In the genomic region with DNA sequence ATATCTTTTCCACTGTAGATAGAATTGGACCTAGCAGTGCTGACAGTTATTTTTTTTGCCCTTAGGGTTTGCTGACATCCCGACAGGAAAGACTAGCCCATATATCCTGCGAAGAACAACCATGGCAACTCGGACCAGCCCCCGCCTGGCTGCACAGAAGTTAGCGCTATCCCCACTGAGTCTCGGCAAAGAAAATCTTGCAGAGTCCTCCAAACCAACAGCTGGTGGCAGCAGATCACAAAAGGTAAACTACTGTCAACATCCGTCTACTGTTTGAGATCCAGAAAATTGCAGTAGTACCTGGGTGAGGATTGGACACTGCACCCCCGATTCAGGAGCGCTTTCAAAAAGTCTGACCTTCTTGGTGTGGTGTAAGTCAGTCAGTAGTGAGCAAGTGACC, we compare ENCODE assay signal across 10 cellular contexts. TPM values are rescaled to one million over a fixed set of nuclear protein-coding genes. Genes with fewer than 3 reads are reported as not detected.
DNase-seq lines count a peak whose midpoint lies in the region; ATAC-seq, FAIRE-seq and TF ChIP-seq lines count a peak whose summit lies in the region.
"Had no signal": no experiment of that assay in that cellular context is flagged by ENCODE, and none has a peak within 500 bp of the region (broad histone marks: within the 10 kb centered on the region; RNA-seq: fewer than 3 reads in every experiment).

No MANE protein-coding gene starts in this region.

- WGBS in aorta, 2 donors, result 75% methylated on average over 9 of the region's 9 CpGs

- H3K4me1 ChIP-seq in endothelial cell of umbilical vein (ENCODE audit: control insufficient read depth, extremely low read depth, insufficient read depth, low read length) (no peaks in the 10 kb centered on the region), osteoblast (ENCODE audit: insufficient read depth, low read length) (peaks cover 18% of the 10 kb centered on the region), aorta (ENCODE audit: control insufficient read depth in 1 of 2, insufficient read depth in 2 of 2, low read length in 2 of 2) (no peaks in the 10 kb centered on the region)
- H3K4me1 ChIP-seq: heart left ventricle, spleen had no signal

- H3K36me3 ChIP-seq in endothelial cell of umbilical vein (ENCODE audit: control insufficient read depth in 2 of 2, extremely low read depth in 1 of 2, insufficient read depth in 2 of 2, low read length in 2 of 2) (peaks cover 0 to 31% of the 10 kb centered on the region in 2 experiments), osteoblast (ENCODE audit: insufficient read depth, low read length) (peaks cover 41% of the 10 kb centered on the region), aorta (ENCODE audit: control insufficient read depth in 1 of 2, insufficient read depth in 2 of 2, low read length in 1 of 2) (no peaks in the 10 kb centered on the region)

- H3K4me2 ChIP-seq in endothelial cell of umbilical vein (ENCODE audit: insufficient read depth, low read length), result no peak overlapping the region
- no peak overlapping the region for H3K4me2 ChIP-seq in osteoblast (ENCODE audit: insufficient read depth, low read length)

- dilution Hi-C loops in endothelial cell of umbilical vein (cut with MboI; ENCODE audit: extremely low pct_ligation_motif_present, low sequenced_read_pairs), result no loop called here

- peaks cover 5% of the 10 kb centered on the region for H3K79me2 ChIP-seq in endothelial cell of umbilical vein (ENCODE audit: control insufficient read depth, insufficient read depth, low read length)
- peaks cover 5% of the 10 kb centered on the region for H3K79me2 ChIP-seq in osteoblast (ENCODE audit: insufficient read depth, low read length)

- H2AFZ ChIP-seq in endothelial cell of umbilical vein (ENCODE audit: low read depth, low read length) (no peak overlapping the region), osteoblast (ENCODE audit: low read length) (peak overlapping the region; percentile 1)

- no peak for TF ChIP-seq POLR2A in endothelial cell of umbilical vein (IDR thresholded peaks at IDR 0.05; ENCODE audit: low read depth, low read length)

- no peak for FAIRE-seq in endothelial cell of umbilical vein (lab: Jason Lieb, UNC)

- ATAC-seq in aorta (ENCODE audit: low FRiP score) (no peak), HG02870 (IDR thresholded peaks at IDR 0.05; ENCODE audit: unreplicated experiment) (no peak)

- CTCF ChIA-PET in endothelial cell of umbilical vein (lab: Charles Lee), result interaction anchor here (1.3 to 4.3 kb wide), 4 partner anchors 489 to 868 kb away, joined by 3 to 49 read pairs (median 26); no protein-coding TSS in a partner anchor

- BruUV-seq in endothelial cell of umbilical vein (replicated peaks; lab: Mats Ljungman, UMichigan), result no TSS peak

- H4K20me1 ChIP-seq in endothelial cell of umbilical vein (replicated peaks; ENCODE audit: control insufficient read depth, extremely low read depth, insufficient read depth, low read length) (no peaks in the 10 kb centered on the region), osteoblast (ENCODE audit: insufficient read depth, low read length) (no peaks in the 10 kb centered on the region)

- H3K4me3 ChIP-seq in endothelial cell of umbilical vein (replicated peaks in 1 of 3; ENCODE audit: insufficient read depth in 1 of 3, low read depth in 1 of 3, low read length in 3 of 3), result no peak overlapping the region
- H3K4me3 ChIP-seq in osteoblast (ENCODE audit: insufficient read depth, low read length), result no peak overlapping the region
- H3K4me3 ChIP-seq in aorta (ENCODE audit: low read length in 2 of 2), result no peak overlapping the region
- H3K4me3 ChIP-seq: heart left ventricle, spleen had no signal

- peak; percentile 6 to 19 for TF ChIP-seq CTCF in endothelial cell of umbilical vein (IDR thresholded peaks at IDR 0.05; ENCODE audit: extremely low read depth in 1 of 2, insufficient read depth in 1 of 2, low read depth in 1 of 2, low read length in 2 of 2)
- TF ChIP-seq CTCF in osteoblast (IDR thresholded peaks at IDR 0.05; ENCODE audit: extremely low read depth, low read depth, low read length), result peak; percentile 61

- no peak overlapping the region for H3K9ac ChIP-seq in endothelial cell of umbilical vein (replicated peaks; ENCODE audit: extremely low read depth, insufficient read depth, low read length)

- POLR2A ChIA-PET in endothelial cell of umbilical vein (lab: Charles Lee), result no interaction called here

- no peaks in the 10 kb centered on the region for H3K9me1 ChIP-seq in endothelial cell of umbilical vein (replicated peaks; ENCODE audit: control insufficient read depth, extremely low read depth, insufficient read depth, low read length)

- DNase-seq in GM04503 (ENCODE audit: low read depth) (peak; percentile 17), NCI-H460 (ENCODE audit: extremely low read depth, low read depth) (peak; percentile 56), endothelial cell of umbilical vein (ENCODE audit: low read depth, low spot score) (peak; percentile 20), osteoblast (ENCODE audit: insufficient read length, low spot score, missing footprints) (no peak), SK-N-DZ (ENCODE audit: low spot score) (no peak), aorta (no peak)
- no peak for DNase-seq in activated CD4-positive, alpha-beta T cell treated with anti-CD3 and anti-CD28 coated beads, Interleukin-2, amount 50 U/mL, for 48 hours
- DNase-seq: heart left ventricle, spleen had no signal

- H3K27ac ChIP-seq in endothelial cell of umbilical vein (ENCODE audit: insufficient read depth, low read depth, low read length) (no peak overlapping the region), osteoblast (ENCODE audit: low read depth, low read length) (no peak overlapping the region), aorta (ENCODE audit: low read depth in 1 of 2, low read length in 2 of 2) (no peak overlapping the region)
- H3K27ac ChIP-seq: heart left ventricle, spleen had no signal

- intact Hi-C loops in endothelial cell of umbilical vein (cut with micrococcal nuclease), result loop anchor here (1.0 kb wide), 1 partner anchor 868 kb away; no protein-coding TSS in a partner anchor
- intact Hi-C loops in aorta (cut with DNase I), result no loop called here

- H3K27me3 ChIP-seq in endothelial cell of umbilical vein (ENCODE audit: control insufficient read depth in 2 of 2, insufficient read depth in 2 of 2, low read length in 2 of 2), result no peaks in the 10 kb centered on the region
- H3K27me3 ChIP-seq in osteoblast (ENCODE audit: insufficient read depth, low read length), result no peaks in the 10 kb centered on the region
- no peaks in the 10 kb centered on the region for H3K27me3 ChIP-seq in aorta (ENCODE audit: control insufficient read depth in 1 of 2, insufficient read depth in 2 of 2, low read length in 1 of 2)
- H3K27me3 ChIP-seq: heart left ventricle, spleen had no signal

- no peaks in the 10 kb centered on the region for H3K9me3 ChIP-seq in endothelial cell of umbilical vein (replicated peaks; ENCODE audit: control insufficient read depth, insufficient read depth, low read length)
- H3K9me3 ChIP-seq in osteoblast (ENCODE audit: low read depth, low read length), result no peaks in the 10 kb centered on the region
- H3K9me3 ChIP-seq in aorta (ENCODE audit: control insufficient read depth, low read length), result no peaks in the 10 kb centered on the region
- H3K9me3 ChIP-seq: heart left ventricle, spleen had no signal

TF ChIP-seq in endothelial cell of umbilical vein, 7 proteins besides CTCF, POLR2A, EP300 and RAD21:
- no peak for TF ChIP-seq MYC (IDR thresholded peaks at IDR 0.05; ENCODE audit: low read depth, low read length)
- no peak for TF ChIP-seq POLR2AphosphoS5 (IDR thresholded peaks at IDR 0.05; ENCODE audit: insufficient read depth, low read depth, low read length)
- no peak for TF ChIP-seq JUN (IDR thresholded peaks at IDR 0.05; ENCODE audit: borderline replicate concordance, insufficient read depth, insufficient read length, low read depth)
- TF ChIP-seq GATA2 (IDR thresholded peaks at IDR 0.05; ENCODE audit: insufficient read depth, insufficient read length, low read depth, low read length), result no peak
- no peak for TF ChIP-seq FOS (IDR thresholded peaks at IDR 0.05; ENCODE audit: borderline replicate concordance, insufficient read depth, low read length)
- TF ChIP-seq, protein P1, sequence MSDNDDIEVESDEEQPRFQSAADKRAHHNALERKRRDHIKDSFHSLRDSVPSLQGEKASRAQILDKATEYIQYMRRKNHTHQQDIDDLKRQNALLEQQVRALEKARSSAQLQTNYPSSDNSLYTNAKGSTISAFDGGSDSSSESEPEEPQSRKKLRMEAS (IDR thresholded peaks at IDR 0.05; ENCODE audit: insufficient read depth, insufficient read length), result no peak
- TF ChIP-seq EZH2 (IDR thresholded peaks at IDR 0.05; ENCODE audit: borderline replicate concordance, low read depth, low read length, severe bottlenecking), result no peak

RNA-seq across cellular contexts. Expression of a gene that starts 55.8 kb away (rescaled TPM):
- total RNA-seq in NCI-H460 (2014; rRNA removed; shearing (Covaris generic)), result 70.5 and 103 TPM in 2 replicates
- polyA plus RNA-seq in NCI-H460 (2014; cell fraction: nucleus; rRNA removed), result 109 and 121 TPM in 2 replicates
- total RNA-seq in endothelial cell of umbilical vein (66.2 and 72.9 TPM in 2 replicates), osteoblast (8.3 and 8.5 TPM in 2 replicates), aorta (1 to 10 TPM in 1 of 2 donors, under 1 TPM in 1; 0.97 to 4.3 TPM)
- polyA plus RNA-seq in endothelial cell of umbilical vein (3.8 and 6.4 TPM in 2 replicates), aorta (1 to 10 TPM in 1 of 2 donors, under 1 TPM in 1; 0.05 to 1.3 TPM)
- 22.2 and 23.2 TPM in 2 replicates for polyA plus RNA-seq in endothelial cell of umbilical vein (2011; cell fraction: cytosol; rRNA removed)
- polyA plus RNA-seq in endothelial cell of umbilical vein (2011; cell fraction: nucleus; rRNA removed), result 34.5 and 55.7 TPM in 2 replicates
- polyA plus RNA-seq in endothelial cell of umbilical vein (2012), result 20.3 and 71.4 TPM in 2 replicates
- 10.5 and 12.0 TPM in 2 replicates for polyA minus RNA-seq in endothelial cell of umbilical vein
- polyA minus RNA-seq in endothelial cell of umbilical vein (2011; cell fraction: cytosol; rRNA and poly(A)+ RNA removed), result 35.9 TPM
- polyA minus RNA-seq in endothelial cell of umbilical vein (2011; cell fraction: nucleus; rRNA and poly(A)+ RNA removed), result 16.9 and 28.9 TPM in 2 replicates
- 192 and 234 TPM in 2 replicates for polyA plus RNA-seq in SK-N-DZ (2014; cell fraction: cytosol; rRNA removed)
- 233 and 264 TPM in 2 replicates for polyA plus RNA-seq in SK-N-DZ (2014; cell fraction: nucleus; rRNA removed)

Comparison
In these comparisons a context has a peak if more than half of its experiments do, and no peak if none do; other contexts are left out.
1. DNase-seq: peak in GM04503 (single experiment), NCI-H460 (single experiment) and endothelial cell of umbilical vein (single experiment); none in osteoblast (single experiment), SK-N-DZ (single experiment), aorta (0 of 2) and activated CD4-positive, alpha-beta T cell treated with anti-CD3 and anti-CD28 coated beads, Interleukin-2, amount 50 U/mL, for 48 hours (0 of 2).